Comparison of ENCODE assay signal across 1 cellular context in the genomic region with DNA sequence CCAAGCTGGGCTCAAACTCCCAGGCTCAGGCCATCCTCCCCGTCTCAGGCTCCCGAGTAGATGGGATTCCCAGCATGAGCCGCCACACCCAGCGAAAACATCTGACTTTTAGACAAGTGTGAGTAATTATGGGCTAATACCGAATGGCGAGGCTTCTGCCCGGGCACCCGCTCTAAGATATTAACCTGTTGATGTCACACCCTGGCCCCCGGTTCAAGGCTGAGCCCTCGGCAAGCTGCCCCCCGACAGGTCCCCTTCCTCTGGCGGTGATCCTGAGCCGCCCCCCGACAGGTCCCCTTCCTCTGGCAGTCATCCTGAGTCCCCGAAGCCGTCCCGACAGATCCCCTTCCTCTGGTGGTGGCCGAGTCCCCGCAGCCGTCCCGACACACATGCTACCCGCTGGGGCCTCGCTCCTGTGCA.
TF ChIP-seq lines count a peak whose summit lies in the region.

No MANE protein-coding gene starts in this region.

TF ChIP-seq in GM23338, 12 proteins besides CTCF, POLR2A, EP300 and RAD21 (continued from another document):
- TF ChIP-seq, protein P1, sequence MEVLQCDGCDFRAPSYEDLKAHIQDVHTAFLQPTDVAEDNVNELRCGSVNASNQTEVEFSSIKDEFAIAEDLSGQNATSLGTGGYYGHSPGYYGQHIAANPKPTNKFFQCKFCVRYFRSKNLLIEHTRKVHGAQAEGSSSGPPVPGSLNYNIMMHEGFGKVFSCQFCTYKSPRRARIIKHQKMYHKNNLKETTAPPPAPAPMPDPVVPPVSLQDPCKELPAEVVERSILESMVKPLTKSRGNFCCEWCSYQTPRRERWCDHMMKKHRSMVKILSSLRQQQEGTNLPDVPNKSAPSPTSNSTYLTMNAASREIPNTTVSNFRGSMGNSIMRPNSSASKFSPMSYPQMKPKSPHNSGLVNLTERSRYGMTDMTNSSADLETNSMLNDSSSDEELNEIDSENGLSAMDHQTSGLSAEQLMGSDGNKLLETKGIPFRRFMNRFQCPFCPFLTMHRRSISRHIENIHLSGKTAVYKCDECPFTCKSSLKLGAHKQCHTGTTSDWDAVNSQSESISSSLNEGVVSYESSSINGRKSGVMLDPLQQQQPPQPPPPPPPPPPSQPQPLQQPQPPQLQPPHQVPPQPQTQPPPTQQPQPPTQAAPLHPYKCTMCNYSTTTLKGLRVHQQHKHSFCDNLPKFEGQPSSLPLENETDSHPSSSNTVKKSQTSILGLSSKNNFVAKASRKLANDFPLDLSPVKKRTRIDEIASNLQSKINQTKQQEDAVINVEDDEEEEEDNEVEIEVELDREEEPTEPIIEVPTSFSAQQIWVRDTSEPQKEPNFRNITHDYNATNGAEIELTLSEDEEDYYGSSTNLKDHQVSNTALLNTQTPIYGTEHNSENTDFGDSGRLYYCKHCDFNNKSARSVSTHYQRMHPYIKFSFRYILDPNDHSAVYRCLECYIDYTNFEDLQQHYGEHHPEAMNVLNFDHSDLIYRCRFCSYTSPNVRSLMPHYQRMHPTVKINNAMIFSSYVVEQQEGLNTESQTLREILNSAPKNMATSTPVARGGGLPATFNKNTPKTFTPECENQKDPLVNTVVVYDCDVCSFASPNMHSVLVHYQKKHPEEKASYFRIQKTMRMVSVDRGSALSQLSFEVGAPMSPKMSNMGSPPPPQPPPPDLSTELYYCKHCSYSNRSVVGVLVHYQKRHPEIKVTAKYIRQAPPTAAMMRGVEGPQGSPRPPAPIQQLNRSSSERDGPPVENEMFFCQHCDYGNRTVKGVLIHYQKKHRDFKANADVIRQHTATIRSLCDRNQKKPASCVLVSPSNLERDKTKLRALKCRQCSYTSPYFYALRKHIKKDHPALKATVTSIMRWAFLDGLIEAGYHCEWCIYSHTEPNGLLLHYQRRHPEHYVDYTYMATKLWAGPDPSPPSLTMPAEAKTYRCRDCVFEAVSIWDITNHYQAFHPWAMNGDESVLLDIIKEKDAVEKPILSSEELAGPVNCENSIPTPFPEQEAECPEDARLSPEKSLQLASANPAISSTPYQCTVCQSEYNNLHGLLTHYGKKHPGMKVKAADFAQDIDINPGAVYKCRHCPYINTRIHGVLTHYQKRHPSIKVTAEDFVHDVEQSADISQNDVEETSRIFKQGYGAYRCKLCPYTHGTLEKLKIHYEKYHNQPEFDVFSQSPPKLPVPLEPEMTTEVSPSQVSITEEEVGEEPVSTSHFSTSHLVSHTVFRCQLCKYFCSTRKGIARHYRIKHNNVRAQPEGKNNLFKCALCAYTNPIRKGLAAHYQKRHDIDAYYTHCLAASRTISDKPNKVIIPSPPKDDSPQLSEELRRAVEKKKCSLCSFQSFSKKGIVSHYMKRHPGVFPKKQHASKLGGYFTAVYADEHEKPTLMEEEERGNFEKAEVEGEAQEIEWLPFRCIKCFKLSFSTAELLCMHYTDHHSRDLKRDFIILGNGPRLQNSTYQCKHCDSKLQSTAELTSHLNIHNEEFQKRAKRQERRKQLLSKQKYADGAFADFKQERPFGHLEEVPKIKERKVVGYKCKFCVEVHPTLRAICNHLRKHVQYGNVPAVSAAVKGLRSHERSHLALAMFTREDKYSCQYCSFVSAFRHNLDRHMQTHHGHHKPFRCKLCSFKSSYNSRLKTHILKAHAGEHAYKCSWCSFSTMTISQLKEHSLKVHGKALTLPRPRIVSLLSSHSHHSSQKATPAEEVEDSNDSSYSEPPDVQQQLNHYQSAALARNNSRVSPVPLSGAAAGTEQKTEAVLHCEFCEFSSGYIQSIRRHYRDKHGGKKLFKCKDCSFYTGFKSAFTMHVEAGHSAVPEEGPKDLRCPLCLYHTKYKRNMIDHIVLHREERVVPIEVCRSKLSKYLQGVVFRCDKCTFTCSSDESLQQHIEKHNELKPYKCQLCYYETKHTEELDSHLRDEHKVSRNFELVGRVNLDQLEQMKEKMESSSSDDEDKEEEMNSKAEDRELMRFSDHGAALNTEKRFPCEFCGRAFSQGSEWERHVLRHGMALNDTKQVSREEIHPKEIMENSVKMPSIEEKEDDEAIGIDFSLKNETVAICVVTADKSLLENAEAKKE (CRISPR knock-in tag; IDR thresholded peaks at IDR 0.05), result no peak
- TF ChIP-seq STAT1 (IDR thresholded peaks at IDR 0.05; ENCODE audit: unreplicated experiment), result no peak
- TF ChIP-seq EZH2 (IDR thresholded peaks at IDR 0.05; ENCODE audit: low read depth, unreplicated experiment), result no peak
- no peak for TF ChIP-seq POLR2AphosphoS5 (IDR thresholded peaks at IDR 0.05; ENCODE audit: low read depth)
- TF ChIP-seq EZH2phosphoT487 (IDR thresholded peaks at IDR 0.05; ENCODE audit: unreplicated experiment), result no peak
- TF ChIP-seq, protein P2, sequence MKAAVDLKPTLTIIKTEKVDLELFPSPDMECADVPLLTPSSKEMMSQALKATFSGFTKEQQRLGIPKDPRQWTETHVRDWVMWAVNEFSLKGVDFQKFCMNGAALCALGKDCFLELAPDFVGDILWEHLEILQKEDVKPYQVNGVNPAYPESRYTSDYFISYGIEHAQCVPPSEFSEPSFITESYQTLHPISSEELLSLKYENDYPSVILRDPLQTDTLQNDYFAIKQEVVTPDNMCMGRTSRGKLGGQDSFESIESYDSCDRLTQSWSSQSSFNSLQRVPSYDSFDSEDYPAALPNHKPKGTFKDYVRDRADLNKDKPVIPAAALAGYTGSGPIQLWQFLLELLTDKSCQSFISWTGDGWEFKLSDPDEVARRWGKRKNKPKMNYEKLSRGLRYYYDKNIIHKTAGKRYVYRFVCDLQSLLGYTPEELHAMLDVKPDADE (IDR thresholded peaks at IDR 0.05), result no peak
- no peak for TF ChIP-seq NANOG (IDR thresholded peaks at IDR 0.05; ENCODE audit: borderline replicate concordance)
